ENCODE assay signal across 14 cellular contexts in genomic region chr17:19664136-19664820, GRCh38. TPM values are rescaled to one million over a fixed set of nuclear protein-coding genes. Genes with fewer than 3 reads are reported as not detected.
DNase-seq lines count a peak whose midpoint lies in the region; ATAC-seq and TF ChIP-seq lines count a peak whose summit lies in the region.
"Had no signal": no experiment of that assay in that cellular context is flagged by ENCODE, and none has a peak within 500 bp of the region (broad histone marks: within the 10 kb centered on the region; RNA-seq: fewer than 3 reads in every experiment).

No MANE protein-coding gene starts in this region.

- H3K79me1 ChIP-seq in H9 (ENCODE audit: insufficient read depth, low read depth, low read length, poor library complexity, severe bottlenecking) = no peaks in the 10 kb centered on the region

- peaks cover 8 to 90% of the 10 kb centered on the region in 2 donors for H3K36me3 ChIP-seq in psoas muscle (ENCODE audit: insufficient read depth in 1 of 2, low read depth in 1 of 2)

- H3K14ac ChIP-seq in H9 (ENCODE audit: insufficient read depth, low read length) = no peak overlapping the region

- H3K9me3 ChIP-seq in H9 (ENCODE audit: control insufficient read depth, low read depth, low read length) (no peaks in the 10 kb centered on the region), right cardiac atrium (ENCODE audit: control insufficient read depth, low read length) (no peaks in the 10 kb centered on the region), psoas muscle (no peaks in the 10 kb centered on the region)
- H3K9me3 ChIP-seq: BLaER1 treated with 17β-estradiol and CSF1 and Interleukin-3, amounts not matched to agents 10 nM and 100 nM; Peyer's patch had no signal

- no peak overlapping the region for H3K4ac ChIP-seq in H9 (ENCODE audit: low read depth, low read length)

- peak overlapping the region in 1 of 3 experiments; percentile 23; a peak in 2 of 7 replicates for H3K27ac Mint-ChIP-seq in H9
- no peak overlapping the region for H3K27ac Mint-ChIP-seq in CD14-positive monocyte

- H2BK12ac ChIP-seq in H9 (ENCODE audit: insufficient read length, low read depth, low read length) = no peak overlapping the region

- peaks cover 3% of the 10 kb centered on the region; the same call in 1 of the 2 replicates for H3K4me1 ChIP-seq in H9 (ENCODE audit: insufficient read depth, low read length)
- no peaks in the 10 kb centered on the region for H3K4me1 ChIP-seq in right cardiac atrium (ENCODE audit: control insufficient read depth, insufficient read depth, low read length)
- peaks cover 21% of the 10 kb centered on the region for H3K4me1 ChIP-seq in psoas muscle
- H3K4me1 ChIP-seq: BLaER1 treated with 17β-estradiol and CSF1 and Interleukin-3, amounts not matched to agents 10 nM and 100 nM; Peyer's patch had no signal

- no peak overlapping the region for H2AK5ac ChIP-seq in H9 (ENCODE audit: insufficient read length, low read length)

- H3K4me3 ChIP-seq in right cardiac atrium (ENCODE audit: low read length) = no peak overlapping the region
- H3K4me3 ChIP-seq in psoas muscle = no peak overlapping the region
- H3K4me3 ChIP-seq: BLaER1 treated with 17β-estradiol and CSF1 and Interleukin-3, amounts not matched to agents 10 nM and 100 nM; Peyer's patch had no signal

- no peak overlapping the region for H3T11ph ChIP-seq in H9 (ENCODE audit: low read length)

- no peak overlapping the region for H2AFZ ChIP-seq in H9 (ENCODE audit: low read length)

- no peak overlapping the region for H2BK5ac ChIP-seq in H9 (ENCODE audit: insufficient read length, low read length)

- no peak overlapping the region for H4K91ac ChIP-seq in H9 (ENCODE audit: insufficient read length, low read depth, low read length)

- no peak overlapping the region for H3K9ac ChIP-seq in H9 (ENCODE audit: extremely low read depth, insufficient read length, low read length)
- H3K9ac ChIP-seq: BLaER1 treated with 17β-estradiol and CSF1 and Interleukin-3, amounts not matched to agents 10 nM and 100 nM had no signal

- intact Hi-C loops in right cardiac atrium (cut with DNase I) = no loop called here
- intact Hi-C loops in psoas muscle (cut with DNase I) = no loop called here
- intact Hi-C loops in CD14-positive monocyte (cut with micrococcal nuclease) = no loop called here

- ATAC-seq in right cardiac atrium = peak; percentile 52 to 55
- peak; percentile 70 to 83 (median 80) for ATAC-seq in psoas muscle

- no peak overlapping the region for H2BK120ac ChIP-seq in H9 (ENCODE audit: low read depth, low read length, poor library complexity, severe bottlenecking)

- H4K20me1 ChIP-seq in H9 (ENCODE audit: control insufficient read depth, insufficient read depth, insufficient read length) = no peaks in the 10 kb centered on the region
- H4K20me1 ChIP-seq: BLaER1 treated with 17β-estradiol and CSF1 and Interleukin-3, amounts not matched to agents 10 nM and 100 nM had no signal

- H3K79me2 ChIP-seq in H9 (ENCODE audit: insufficient read depth, low read length) = 0 out of 2 replicates have a peak, but pooled peaks cover 2% of the 10 kb centered on the region

- CTCF ChIA-PET in RWPE1 (lab: Yijun Ruan, JAX) = no interaction called here

- H3K23ac ChIP-seq in H9 (ENCODE audit: insufficient read length, low read depth, low read length) = no peak overlapping the region

- no peaks in the 10 kb centered on the region for H3K9me3 Mint-ChIP-seq in H9
- H3K9me3 Mint-ChIP-seq in CD14-positive monocyte = no peaks in the 10 kb centered on the region

- H4K8ac ChIP-seq in H9 (replicated peaks; ENCODE audit: insufficient read length, low read depth, low read length) = no peak overlapping the region

- H3K18ac ChIP-seq in H9 (ENCODE audit: insufficient read length, low read depth, low read length) = no peak overlapping the region

- H2BK15ac ChIP-seq in H9 (ENCODE audit: low read depth, low read length) = no peak overlapping the region

- no CpG with 5 or more reads among the region's 5 CpGs for WGBS in H9 (ENCODE audit: extremely low coverage, insufficient read length, low lambda C conversion rate)
- WGBS in right cardiac atrium = 53% methylated on average over 5 of the region's 5 CpGs
- WGBS in psoas muscle, 3 donors = 18 to 34% (median 21%) methylated on average over 5 of the region's 5 CpGs

- POLR2A ChIA-PET in RWPE1 (lab: Yijun Ruan, JAX; ENCODE audit: low non-redundant PET) = no interaction called here

- no peak overlapping the region for H3K4me2 ChIP-seq in H9 (ENCODE audit: insufficient read depth, insufficient read length, low read length)
- H3K4me2 ChIP-seq: BLaER1 treated with 17β-estradiol and CSF1 and Interleukin-3, amounts not matched to agents 10 nM and 100 nM had no signal

- DNase-seq in H9 (peak; percentile 10), RWPE1 (ENCODE audit: low spot score) (no peak), right cardiac atrium (no peak), psoas muscle (no peak), RKO (ENCODE audit: low spot score) (no peak), CD14-positive monocyte (ENCODE audit: low spot score) (no peak)
- no peak for DNase-seq in stimulated activated CD8-positive, alpha-beta memory T cell treated with anti-CD3 and anti-CD28 coated beads, Interleukin-4, amount 100 ng/mL, for 48 hours
- DNase-seq: DMS 273 treated with DMSO at 0.1 percent for 48 hours, IMR-90, Kasumi-1, NCI-H774, Peyer's patch had no signal

- H3K56ac ChIP-seq in H9 (ENCODE audit: insufficient read length, low read depth, low read length) = no peak overlapping the region

- H3K4me3 Mint-ChIP-seq in H9 (no peak overlapping the region), CD14-positive monocyte (no peak overlapping the region)

- H3K27ac ChIP-seq in H9 (ENCODE audit: insufficient read length, low read depth, low read length) (no peak overlapping the region), RWPE1 (peak overlapping the region; percentile 25; the same call in 1 of the 2 replicates), right cardiac atrium (ENCODE audit: low read length) (no peak overlapping the region), psoas muscle (peak overlapping the region; percentile 33)
- H3K27ac ChIP-seq: BLaER1 treated with 17β-estradiol and CSF1 and Interleukin-3, amounts not matched to agents 10 nM and 100 nM; Peyer's patch had no signal

- TF ChIP-seq CTCF in H9 (conservative IDR thresholded peaks at IDR 0.05) (no peak), RWPE1 (conservative IDR thresholded peaks at IDR 0.05; ENCODE audit: low read depth) (no peak), psoas muscle (IDR thresholded peaks at IDR 0.05) (no peak), CD14-positive monocyte (IDR thresholded peaks at IDR 0.05) (no peak)

- H4K5ac ChIP-seq in H9 (ENCODE audit: insufficient read length, low read depth, low read length) = no peak overlapping the region

- H2BK20ac ChIP-seq in H9 (ENCODE audit: low read depth, low read length, poor library complexity, severe bottlenecking) = no peak overlapping the region

- peaks cover 29 to 54% (median 42%) of the 10 kb centered on the region in 3 experiments; a peak in 6 of 7 replicates for H3K36me3 Mint-ChIP-seq in H9 (ENCODE audit: insufficient read depth in 1 of 3, low read depth in 3 of 3)
- peaks cover 63 to 74% of the 10 kb centered on the region in 2 donors for H3K36me3 Mint-ChIP-seq in CD14-positive monocyte

- no peaks in the 10 kb centered on the region for H3K27me3 ChIP-seq in H9 (ENCODE audit: insufficient read depth, low read length)
- no peaks in the 10 kb centered on the region for H3K27me3 ChIP-seq in right cardiac atrium (ENCODE audit: control insufficient read depth, insufficient read depth)
- no peaks in the 10 kb centered on the region for H3K27me3 ChIP-seq in psoas muscle (ENCODE audit: insufficient read depth in 3 of 3, low read length in 2 of 3)
- H3K27me3 ChIP-seq: BLaER1 treated with 17β-estradiol and CSF1 and Interleukin-3, amounts not matched to agents 10 nM and 100 nM; Peyer's patch had no signal

- H3K27me3 Mint-ChIP-seq in H9 (ENCODE audit: low read depth) (no peaks in the 10 kb centered on the region), CD14-positive monocyte (ENCODE audit: low read depth in 3 of 3) (peaks cover 0 to 2% (median 0%) of the 10 kb centered on the region in 3 donors)

- H3K4me1 Mint-ChIP-seq in H9 = peaks cover 27 to 28% of the 10 kb centered on the region in 2 experiments
- H3K4me1 Mint-ChIP-seq in CD14-positive monocyte = no peaks in the 10 kb centered on the region

- H3K23me2 ChIP-seq in H9 (ENCODE audit: insufficient read length, low read depth, low read length, poor library complexity, severe bottlenecking) = no peaks in the 10 kb centered on the region

RNA-seq across cellular contexts. Expression of gene ALDH3A2, which starts 15.7 kb away (rescaled TPM):
- 94.2 and 100 TPM in 2 replicates for total RNA-seq in H9 (2021)
- 10 to 100 TPM; 34.1 to 51.9 (median 43.4) TPM for total RNA-seq in right cardiac atrium
- polyA plus RNA-seq in right cardiac atrium = 24.4 TPM
- 100 to 1,000 TPM in 1 of 4 donors, 10 to 100 TPM in 3; 57.6 to 229 (median 86.2) TPM for total RNA-seq in psoas muscle
- 10 to 100 TPM; 32.9 to 78.1 (median 68.6) TPM for polyA plus RNA-seq in psoas muscle
- 10 to 100 TPM; 50.3 to 58.0 TPM for polyA plus RNA-seq in CD14-positive monocyte

RNA-seq across cellular contexts. Expression of gene SLC47A2, which starts 52.1 kb away (rescaled TPM):
- total RNA-seq in H9 (2021) (not detected in 2 replicates), right cardiac atrium (not detected), psoas muscle (1 to 10 TPM in 1 of 4 donors, not detected in 3; 1.1 TPM)
- polyA plus RNA-seq in right cardiac atrium (not detected), psoas muscle (under 1 TPM; 0.01 to 0.08 (median 0.03) TPM), CD14-positive monocyte (not detected)
- total RNA-seq: IMR-90, NCI-H460 had no signal
- polyA plus RNA-seq: IMR-90 had no signal

Comparison
In these comparisons a context has a peak if more than half of its experiments do, and no peak if none do; other contexts are left out.
1. H3K27ac ChIP-seq: peak in RWPE1 (single experiment) and psoas muscle (single experiment); none in H9 (single experiment) and right cardiac atrium (single experiment).